ENCODE assay signal across 24 cellular contexts in the genomic region with DNA sequence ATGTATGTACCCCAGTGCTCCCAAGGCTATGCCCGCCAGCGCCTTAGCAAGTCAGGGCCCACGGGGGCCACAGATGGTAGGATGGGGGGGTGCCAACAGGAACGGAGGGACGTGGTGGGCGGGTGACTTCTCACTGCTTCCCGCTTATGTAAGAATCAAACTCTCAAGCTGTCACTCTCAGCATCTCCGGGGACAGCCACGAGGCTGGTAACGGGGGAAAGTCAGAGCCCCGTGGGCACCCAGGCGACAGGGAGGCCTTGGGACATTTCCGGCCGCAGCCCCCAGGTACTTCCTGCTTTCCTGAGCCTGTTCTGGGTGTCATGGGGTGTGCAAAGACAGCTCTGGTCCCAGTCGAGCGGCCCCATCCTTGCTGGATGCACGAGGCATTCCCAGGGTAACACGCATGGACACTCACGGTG.
"Had no signal": no experiment of that assay in that cellular context is flagged by ENCODE, and none has a peak within 500 bp of the region (broad histone marks: within the 10 kb centered on the region; RNA-seq: fewer than 3 reads in every experiment).

No MANE protein-coding gene starts in this region.

- H3K9me3 ChIP-seq: heart left ventricle, ovary, psoas muscle, right lobe of liver, testis had no signal

- H3K27me3 Mint-ChIP-seq: activated CD4-positive, alpha-beta memory T cell treated with anti-CD3 and anti-CD28 coated beads, Interleukin-2, amount 10 ng/mL, durations not matched to agents 7 days and 5 days; activated CD8-positive, alpha-beta memory T cell treated with anti-CD3 and anti-CD28 coated beads, Interleukin-2, amount 10 ng/mL, durations not matched to agents 7 days and 5 days; activated naive CD8-positive, alpha-beta T cell treated with anti-CD3 and anti-CD28 coated beads for 36 hours; activated T-helper 17 cell treated with anti-CD3 and anti-CD28 coated beads, Interleukin-2, amount 50 U/mL, for 72 hours; type B pancreatic cell had no signal

- H3K4me3 ChIP-seq: cardiac muscle cell, heart left ventricle, neural progenitor cell, ovary, psoas muscle, right lobe of liver, testis had no signal

- H3K27ac ChIP-seq: neural progenitor cell, ovary, psoas muscle, right lobe of liver, testis had no signal

- ATAC-seq: activated CD8-positive, alpha-beta memory T cell treated with anti-CD3 and anti-CD28 coated beads, Interleukin-2, amount 10 ng/mL, durations not matched to agents 7 days and 5 days; activated T-helper 17 cell treated with anti-CD3 and anti-CD28 coated beads, Interleukin-2, amount 50 U/mL, for 72 hours; heart left ventricle; naive thymus-derived CD4-positive, alpha-beta T cell; psoas muscle; right lobe of liver; stimulated activated memory B cell treated with anti-CD40 and anti-IgM and Interleukin-4, amounts not matched to agents 10 μg/mL and 1 μg/mL and 100 μg/mL, for 72 hours had no signal

- DNase-seq: activated CD4-positive, alpha-beta memory T cell treated with anti-CD3 and anti-CD28 coated beads, Interleukin-2, amount 10 ng/mL, durations not matched to agents 7 days and 5 days; activated CD4-positive, alpha-beta T cell treated with anti-CD3 and anti-CD28 coated beads for 48 hours; activated CD4-positive, CD25-positive, alpha-beta regulatory T cell; activated CD8-positive, alpha-beta memory T cell treated with anti-CD3 and anti-CD28 coated beads, Interleukin-2, amount 10 ng/mL, durations not matched to agents 7 days and 5 days; activated naive CD4-positive, alpha-beta T cell; activated naive CD8-positive, alpha-beta T cell treated with anti-CD3 and anti-CD28 coated beads for 36 hours; amniotic stem cell; endodermal cell; kidney glomerular epithelial cell; mesenchymal stem cell; naive thymus-derived CD4-positive, alpha-beta T cell; ovary; small intestine; stimulated activated CD4-positive, alpha-beta T cell treated with anti-CD3 and anti-CD28 coated beads, Interleukin-4, amount 100 ng/mL, for 1 hour; testis had no signal

- H3K4me1 ChIP-seq: psoas muscle, right lobe of liver, testis had no signal

- H3K27ac Mint-ChIP-seq: activated CD4-positive, alpha-beta memory T cell treated with anti-CD3 and anti-CD28 coated beads, Interleukin-2, amount 10 ng/mL, durations not matched to agents 7 days and 5 days; activated CD8-positive, alpha-beta memory T cell treated with anti-CD3 and anti-CD28 coated beads, Interleukin-2, amount 10 ng/mL, durations not matched to agents 7 days and 5 days; activated naive CD8-positive, alpha-beta T cell treated with anti-CD3 and anti-CD28 coated beads for 36 hours; activated T-helper 17 cell treated with anti-CD3 and anti-CD28 coated beads, Interleukin-2, amount 50 U/mL, for 72 hours; stimulated activated memory B cell treated with anti-CD40 and anti-IgM and Interleukin-4, amounts not matched to agents 10 μg/mL and 1 μg/mL and 100 μg/mL, for 72 hours; T-helper 1 cell treated with Interleukin-12 subunit alpha and Interleukin-12 subunit beta and Interleukin-4 antibody, amounts not matched to agents 30 μg/mL and 1 μg/mL, for 36 hours; type B pancreatic cell had no signal

- H3K9me3 Mint-ChIP-seq: activated CD4-positive, alpha-beta memory T cell treated with anti-CD3 and anti-CD28 coated beads, Interleukin-2, amount 10 ng/mL, durations not matched to agents 7 days and 5 days; activated naive CD8-positive, alpha-beta T cell treated with anti-CD3 and anti-CD28 coated beads for 36 hours; activated T-helper 17 cell treated with anti-CD3 and anti-CD28 coated beads, Interleukin-2, amount 50 U/mL, for 72 hours; endodermal cell; neural progenitor cell; stimulated activated memory B cell treated with anti-CD40 and anti-IgM and Interleukin-4, amounts not matched to agents 10 μg/mL and 1 μg/mL and 100 μg/mL, for 72 hours; T-helper 1 cell treated with Interleukin-12 subunit alpha and Interleukin-12 subunit beta and Interleukin-4 antibody, amounts not matched to agents 30 μg/mL and 1 μg/mL, for 36 hours; type B pancreatic cell had no signal

- H3K36me3 Mint-ChIP-seq: activated CD8-positive, alpha-beta memory T cell treated with anti-CD3 and anti-CD28 coated beads, Interleukin-2, amount 10 ng/mL, durations not matched to agents 7 days and 5 days; activated naive CD8-positive, alpha-beta T cell treated with anti-CD3 and anti-CD28 coated beads for 36 hours; naive thymus-derived CD4-positive, alpha-beta T cell; neural progenitor cell; type B pancreatic cell had no signal

- H3K36me3 ChIP-seq: cardiac muscle cell, neural progenitor cell, ovary, right lobe of liver had no signal

- H3K27me3 ChIP-seq: cardiac muscle cell, heart left ventricle, neural progenitor cell, ovary, right lobe of liver, testis had no signal

- H3K4me3 Mint-ChIP-seq: activated CD4-positive, alpha-beta memory T cell treated with anti-CD3 and anti-CD28 coated beads, Interleukin-2, amount 10 ng/mL, durations not matched to agents 7 days and 5 days; activated CD8-positive, alpha-beta memory T cell treated with anti-CD3 and anti-CD28 coated beads, Interleukin-2, amount 10 ng/mL, durations not matched to agents 7 days and 5 days; activated naive CD8-positive, alpha-beta T cell treated with anti-CD3 and anti-CD28 coated beads for 36 hours; activated T-helper 17 cell treated with anti-CD3 and anti-CD28 coated beads, Interleukin-2, amount 50 U/mL, for 72 hours; endodermal cell; naive thymus-derived CD4-positive, alpha-beta T cell; stimulated activated memory B cell treated with anti-CD40 and anti-IgM and Interleukin-4, amounts not matched to agents 10 μg/mL and 1 μg/mL and 100 μg/mL, for 72 hours; T-helper 1 cell treated with Interleukin-12 subunit alpha and Interleukin-12 subunit beta and Interleukin-4 antibody, amounts not matched to agents 30 μg/mL and 1 μg/mL, for 36 hours; type B pancreatic cell had no signal

- H3K4me1 Mint-ChIP-seq: activated CD4-positive, alpha-beta memory T cell treated with anti-CD3 and anti-CD28 coated beads, Interleukin-2, amount 10 ng/mL, durations not matched to agents 7 days and 5 days; activated T-helper 17 cell treated with anti-CD3 and anti-CD28 coated beads, Interleukin-2, amount 50 U/mL, for 72 hours had no signal
